Comparison of ENCODE assay signal across 2 cellular contexts in genomic region chr12:68317047-68317667, GRCh38.
TF ChIP-seq lines count a peak whose summit lies in the region.

No MANE protein-coding gene starts in this region.

TF ChIP-seq in GM23338, 12 proteins besides CTCF, POLR2A, EP300 and RAD21:
- TF ChIP-seq NANOG (IDR thresholded peaks at IDR 0.05; ENCODE audit: borderline replicate concordance) = no peak
- TF ChIP-seq ZNF114 (CRISPR knock-in tag; IDR thresholded peaks at IDR 0.05) = no peak
- TF ChIP-seq REST (IDR thresholded peaks at IDR 0.05; ENCODE audit: unreplicated experiment) = no peak
- no peak for TF ChIP-seq EZH2phosphoT487 (IDR thresholded peaks at IDR 0.05; ENCODE audit: unreplicated experiment)
- no peak for TF ChIP-seq EZH2 (IDR thresholded peaks at IDR 0.05; ENCODE audit: low read depth, unreplicated experiment)
- no peak for TF ChIP-seq ETS1 (IDR thresholded peaks at IDR 0.05)
- no peak for TF ChIP-seq ZNF462 (CRISPR knock-in tag; IDR thresholded peaks at IDR 0.05)
- TF ChIP-seq POLR2AphosphoS5 (IDR thresholded peaks at IDR 0.05; ENCODE audit: low read depth) = no peak
- no peak for TF ChIP-seq CREB1 (CRISPR knock-in tag; IDR thresholded peaks at IDR 0.05; ENCODE audit: low read depth)
- TF ChIP-seq ZNF331 (CRISPR knock-in tag; IDR thresholded peaks at IDR 0.05; ENCODE audit: low read depth) = no peak
- no peak for TF ChIP-seq JUNB (IDR thresholded peaks at IDR 0.05; ENCODE audit: unreplicated experiment)
- no peak for TF ChIP-seq STAT1 (IDR thresholded peaks at IDR 0.05; ENCODE audit: unreplicated experiment)

TF ChIP-seq in HepG2, 621 proteins besides CTCF, POLR2A, EP300 and RAD21:
- TF ChIP-seq SMAD9 (CRISPR knock-in tag; IDR thresholded peaks at IDR 0.05) (no peak), ZNF646 (CRISPR knock-in tag; IDR thresholded peaks at IDR 0.05) (no peak), TOE1 (CRISPR knock-in tag; IDR thresholded peaks at IDR 0.05) (no peak), ZBTB43 (CRISPR knock-in tag; conservative IDR thresholded peaks at IDR 0.05) (no peak), SIN3A (IDR thresholded peaks at IDR 0.05; ENCODE audit: borderline replicate concordance, low read depth, low read length) (no peak), HNF1B (CRISPR knock-in tag; IDR thresholded peaks at IDR 0.05) (no peak), SMC3 (IDR thresholded peaks at IDR 0.05; ENCODE audit: low read length) (peak; percentile 49; the same call in 1 of the 2 replicates), SOX5 (CRISPR knock-in tag; IDR thresholded peaks at IDR 0.05; ENCODE audit: borderline replicate concordance) (no peak), TAF1 (CRISPR knock-in tag; IDR thresholded peaks at IDR 0.05) (no peak), STAG1 (CRISPR knock-in tag; IDR thresholded peaks at IDR 0.05) (peak; percentile 31; the same call in 1 of the 2 replicates), ZNF761 (CRISPR knock-in tag; conservative IDR thresholded peaks at IDR 0.05) (no peak), HOXA5 (CRISPR knock-in tag; IDR thresholded peaks at IDR 0.05) (no peak), ZNF430 (CRISPR knock-in tag; IDR thresholded peaks at IDR 0.05) (no peak), GABPA (IDR thresholded peaks at IDR 0.05; ENCODE audit: low read depth, low read length) (no peak), GABPA (CRISPR knock-in tag; IDR thresholded peaks at IDR 0.05; ENCODE audit: low read depth) (no peak)
